8 cellular contexts compared by ENCODE assay signal in the genomic region with DNA sequence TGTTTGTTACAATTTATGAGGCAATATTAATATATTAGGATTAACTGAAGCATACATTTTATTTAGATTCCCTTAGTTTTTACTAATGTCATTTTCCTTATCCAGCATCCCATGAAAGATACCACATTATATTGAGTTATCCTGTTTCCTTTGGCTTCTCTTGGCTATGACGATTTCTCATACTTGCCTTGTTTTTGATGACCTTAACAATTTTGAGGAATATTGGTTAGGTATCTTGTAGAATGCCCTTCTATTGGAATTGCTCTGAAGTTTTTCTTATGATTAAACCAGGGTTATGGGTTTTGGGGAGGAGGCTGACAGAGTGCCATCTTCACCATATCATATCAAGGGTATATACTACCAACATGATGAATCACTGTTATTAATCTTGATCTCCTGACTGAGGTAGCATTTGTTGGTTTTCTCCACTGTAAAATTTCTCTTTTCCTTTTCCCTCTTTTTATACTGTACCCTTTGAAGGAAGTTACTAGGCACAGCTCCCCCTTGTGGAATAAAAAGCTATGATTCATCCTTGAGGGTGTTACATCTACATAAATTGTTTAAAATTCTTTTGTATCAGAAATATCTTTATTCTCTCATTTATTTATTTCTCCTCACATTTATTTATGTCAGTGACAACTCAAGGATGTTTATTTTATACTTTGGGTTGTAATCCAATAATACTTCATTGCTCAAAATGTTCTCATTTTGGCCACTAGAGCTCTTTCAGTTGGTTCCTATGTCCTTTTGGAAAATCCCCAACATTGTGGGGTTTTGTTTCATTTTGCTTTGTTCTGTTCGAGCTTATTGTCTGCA.
DNase-seq lines count a peak whose midpoint lies in the region; ATAC-seq, FAIRE-seq and TF ChIP-seq lines count a peak whose summit lies in the region.

No MANE protein-coding gene starts in this region.

- no peak overlapping the region for H2AFZ ChIP-seq in astrocyte (ENCODE audit: low read depth, low read length)

- no peak overlapping the region for H3K4me3 Mint-ChIP-seq in astrocyte (ENCODE audit: unreplicated experiment)

- no peaks in the 10 kb centered on the region for H3K9me3 Mint-ChIP-seq in astrocyte (ENCODE audit: unreplicated experiment)

- no peaks in the 10 kb centered on the region for H3K36me3 Mint-ChIP-seq in astrocyte (ENCODE audit: low read depth, unreplicated experiment)

- H3K4me2 ChIP-seq in astrocyte (ENCODE audit: low read length) = no peak overlapping the region

- no peak overlapping the region for H3K4me3 ChIP-seq in astrocyte (ENCODE audit: insufficient read depth, low read depth, low read length)

- peak; percentile 9 for DNase-seq in NOMO-1 treated with DMSO at 0.1 percent for 48 hours (lab: John Stamatoyannopoulos, UW; ENCODE audit: unreplicated experiment)
- DNase-seq in NOMO-1 (lab: John Stamatoyannopoulos, UW; ENCODE audit: unreplicated experiment in 2 of 2) = no peak
- DNase-seq in astrocyte (ENCODE audit: low read depth) = peak; percentile 8
- peak; percentile 32 for DNase-seq in medulla oblongata (ENCODE audit: extremely low spot score)
- DNase-seq in NCI-H128 (lab: John Stamatoyannopoulos, UW; ENCODE audit: unreplicated experiment) = no peak
- no peak for DNase-seq in activated CD4-positive, alpha-beta T cell treated with anti-CD3 and anti-CD28 coated beads, Interleukin-2, amount 50 U/mL, for 1 hour

- H3K9ac ChIP-seq in astrocyte (ENCODE audit: low read length) = no peak overlapping the region

- TF ChIP-seq CTCF in astrocyte (IDR thresholded peaks at IDR 0.05; ENCODE audit: insufficient read depth, low read depth, low read length) = peak; percentile 52

- no peaks in the 10 kb centered on the region for H4K20me1 ChIP-seq in astrocyte (ENCODE audit: insufficient read depth, low read length)

- H3K27ac ChIP-seq in astrocyte (ENCODE audit: low read depth, low read length) = no peak overlapping the region

- no peaks in the 10 kb centered on the region for H3K27me3 ChIP-seq in astrocyte (ENCODE audit: insufficient read depth, low read length)

- H3K4me1 Mint-ChIP-seq in astrocyte (ENCODE audit: low read depth, unreplicated experiment) = peaks cover 2% of the 10 kb centered on the region

- no peaks in the 10 kb centered on the region for H3K36me3 ChIP-seq in astrocyte (ENCODE audit: insufficient read depth, low read length)

- ATAC-seq in HG03354 (IDR thresholded peaks at IDR 0.05; ENCODE audit: poor library complexity, severe bottlenecking, unreplicated experiment) (peak; percentile 62), GM19463 (IDR thresholded peaks at IDR 0.05; ENCODE audit: unreplicated experiment) (no peak)

- no peaks in the 10 kb centered on the region for H3K4me1 ChIP-seq in astrocyte (ENCODE audit: insufficient read depth, low read length)

- H3K27ac Mint-ChIP-seq in astrocyte (ENCODE audit: unreplicated experiment) = no peak overlapping the region

- H3K79me2 ChIP-seq in astrocyte (ENCODE audit: insufficient read depth, low read length) = no peaks in the 10 kb centered on the region

- H3K9me3 ChIP-seq in astrocyte (ENCODE audit: insufficient read depth, low read depth, low read length) = no peaks in the 10 kb centered on the region

- no peaks in the 10 kb centered on the region for H3K27me3 Mint-ChIP-seq in astrocyte (ENCODE audit: low read depth, unreplicated experiment)

- FAIRE-seq in astrocyte (lab: Jason Lieb, UNC) = no peak

Comparison
In these comparisons a context has a peak if more than half of its experiments do, and no peak if none do; other contexts are left out.
1. DNase-seq: peak in NOMO-1 treated with DMSO at 0.1 percent for 48 hours (single experiment), astrocyte (single experiment) and medulla oblongata (single experiment); none in NOMO-1 (0 of 2), NCI-H128 (single experiment) and activated CD4-positive, alpha-beta T cell treated with anti-CD3 and anti-CD28 coated beads, Interleukin-2, amount 50 U/mL, for 1 hour (single experiment).